ENCODE assay signal across 1 cellular context in genomic region chr1:204507317-204508105, GRCh38.
TF ChIP-seq lines count a peak whose summit lies in the region.

No MANE protein-coding gene starts in this region.

TF ChIP-seq in GM23338, 12 proteins besides CTCF, POLR2A, EP300 and RAD21 (continued from another document):
- TF ChIP-seq ZNF462 (CRISPR knock-in tag; IDR thresholded peaks at IDR 0.05) (no peak), POLR2AphosphoS5 (IDR thresholded peaks at IDR 0.05; ENCODE audit: low read depth) (peak; percentile 71), EZH2 (IDR thresholded peaks at IDR 0.05; ENCODE audit: low read depth, unreplicated experiment) (no peak), EZH2phosphoT487 (IDR thresholded peaks at IDR 0.05; ENCODE audit: unreplicated experiment) (no peak), ZNF331 (CRISPR knock-in tag; IDR thresholded peaks at IDR 0.05; ENCODE audit: low read depth) (no peak)
- TF ChIP-seq, protein P1, sequence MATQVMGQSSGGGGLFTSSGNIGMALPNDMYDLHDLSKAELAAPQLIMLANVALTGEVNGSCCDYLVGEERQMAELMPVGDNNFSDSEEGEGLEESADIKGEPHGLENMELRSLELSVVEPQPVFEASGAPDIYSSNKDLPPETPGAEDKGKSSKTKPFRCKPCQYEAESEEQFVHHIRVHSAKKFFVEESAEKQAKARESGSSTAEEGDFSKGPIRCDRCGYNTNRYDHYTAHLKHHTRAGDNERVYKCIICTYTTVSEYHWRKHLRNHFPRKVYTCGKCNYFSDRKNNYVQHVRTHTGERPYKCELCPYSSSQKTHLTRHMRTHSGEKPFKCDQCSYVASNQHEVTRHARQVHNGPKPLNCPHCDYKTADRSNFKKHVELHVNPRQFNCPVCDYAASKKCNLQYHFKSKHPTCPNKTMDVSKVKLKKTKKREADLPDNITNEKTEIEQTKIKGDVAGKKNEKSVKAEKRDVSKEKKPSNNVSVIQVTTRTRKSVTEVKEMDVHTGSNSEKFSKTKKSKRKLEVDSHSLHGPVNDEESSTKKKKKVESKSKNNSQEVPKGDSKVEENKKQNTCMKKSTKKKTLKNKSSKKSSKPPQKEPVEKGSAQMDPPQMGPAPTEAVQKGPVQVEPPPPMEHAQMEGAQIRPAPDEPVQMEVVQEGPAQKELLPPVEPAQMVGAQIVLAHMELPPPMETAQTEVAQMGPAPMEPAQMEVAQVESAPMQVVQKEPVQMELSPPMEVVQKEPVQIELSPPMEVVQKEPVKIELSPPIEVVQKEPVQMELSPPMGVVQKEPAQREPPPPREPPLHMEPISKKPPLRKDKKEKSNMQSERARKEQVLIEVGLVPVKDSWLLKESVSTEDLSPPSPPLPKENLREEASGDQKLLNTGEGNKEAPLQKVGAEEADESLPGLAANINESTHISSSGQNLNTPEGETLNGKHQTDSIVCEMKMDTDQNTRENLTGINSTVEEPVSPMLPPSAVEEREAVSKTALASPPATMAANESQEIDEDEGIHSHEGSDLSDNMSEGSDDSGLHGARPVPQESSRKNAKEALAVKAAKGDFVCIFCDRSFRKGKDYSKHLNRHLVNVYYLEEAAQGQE (IDR thresholded peaks at IDR 0.05; ENCODE audit: unreplicated experiment), result no peak
